ENCODE assay signal across 8 cellular contexts in genomic region chr5:132103380-132103951, GRCh38. TPM values are rescaled to one million over a fixed set of nuclear protein-coding genes. Genes with fewer than 3 reads are reported as not detected.
DNase-seq lines count a peak whose midpoint lies in the region; ATAC-seq and TF ChIP-seq lines count a peak whose summit lies in the region.

No MANE protein-coding gene starts in this region.

- H3K36me3 ChIP-seq in A673 (ENCODE audit: insufficient read depth, low read length, poor library complexity, severe bottlenecking) (no peaks in the 10 kb centered on the region), SJCRH30 (no peaks in the 10 kb centered on the region)

- peak overlapping the region; percentile 97 for H3K27ac Mint-ChIP-seq in activated naive CD8-positive, alpha-beta T cell treated with anti-CD3 and anti-CD28 coated beads for 36 hours

- H3K4me3 Mint-ChIP-seq in activated naive CD8-positive, alpha-beta T cell treated with anti-CD3 and anti-CD28 coated beads for 36 hours: peak overlapping the region; percentile 57

- intact Hi-C loops in A673 (cut with micrococcal nuclease; ENCODE audit: unreplicated experiment): no loop called here

- no peak overlapping the region for H3K27ac ChIP-seq in A673 (ENCODE audit: low read depth, low read length, poor library complexity, severe bottlenecking)
- peak overlapping the region; percentile 70 for H3K27ac ChIP-seq in SJCRH30

- DNase-seq in A673 (ENCODE audit: low spot score) (peak; percentile 48), SJCRH30 (peak; percentile 82 to 86), hepatic stellate cell (ENCODE audit: low spot score) (peak; percentile 87), NCI-H345 treated with DMSO at 0.1 percent for 48 hours (lab: John Stamatoyannopoulos, UW; ENCODE audit: unreplicated experiment) (no peak)
- DNase-seq in activated naive CD8-positive, alpha-beta T cell treated with anti-CD3 and anti-CD28 coated beads for 36 hours: peak; percentile 72
- DNase-seq in stimulated activated CD4-positive, alpha-beta T cell treated with anti-CD3 and anti-CD28 coated beads, Interleukin-2, amount 100 ng/mL, for 24 hours: peak; percentile 68 to 75

- BruUV-seq in A673 (replicated peaks; lab: Mats Ljungman, UMichigan): no TSS peak

- ATAC-seq in GM18907 (IDR thresholded peaks at IDR 0.05; ENCODE audit: unreplicated experiment): peak; percentile 74
- peak; percentile 77 for ATAC-seq in HG03135 (IDR thresholded peaks at IDR 0.05; ENCODE audit: unreplicated experiment)

- H3K4me1 Mint-ChIP-seq in activated naive CD8-positive, alpha-beta T cell treated with anti-CD3 and anti-CD28 coated beads for 36 hours: peaks cover 71% of the 10 kb centered on the region

- H3K9me3 ChIP-seq in A673 (ENCODE audit: low read depth, low read length, poor library complexity, severe bottlenecking): no peaks in the 10 kb centered on the region
- H3K9me3 ChIP-seq in SJCRH30 (replicated peaks): no peaks in the 10 kb centered on the region; the same call in 1 of the 2 replicates

- no peaks in the 10 kb centered on the region for H3K27me3 Mint-ChIP-seq in activated naive CD8-positive, alpha-beta T cell treated with anti-CD3 and anti-CD28 coated beads for 36 hours

- peaks cover 8% of the 10 kb centered on the region for H3K36me3 Mint-ChIP-seq in activated naive CD8-positive, alpha-beta T cell treated with anti-CD3 and anti-CD28 coated beads for 36 hours

- no peaks in the 10 kb centered on the region for H3K27me3 ChIP-seq in A673 (replicated peaks; ENCODE audit: insufficient read depth, low read depth, low read length, poor library complexity)
- H3K27me3 ChIP-seq in SJCRH30: no peaks in the 10 kb centered on the region

- TF ChIP-seq CTCF in A673 (conservative IDR thresholded peaks at IDR 0.05; ENCODE audit: low read depth, low read length): no peak

- H3K4me3 ChIP-seq in A673 (ENCODE audit: low read depth, low read length, poor library complexity, severe bottlenecking): no peak overlapping the region
- no peak overlapping the region for H3K4me3 ChIP-seq in SJCRH30

- H3K4me1 ChIP-seq in A673 (ENCODE audit: insufficient read depth, low read length, poor library complexity, severe bottlenecking) (no peaks in the 10 kb centered on the region), SJCRH30 (peaks cover 21% of the 10 kb centered on the region)

- H3K9me3 Mint-ChIP-seq in activated naive CD8-positive, alpha-beta T cell treated with anti-CD3 and anti-CD28 coated beads for 36 hours: peaks cover 9% of the 10 kb centered on the region

- CTCF ChIA-PET in A673 (lab: Charles Lee): no interaction called here

- POLR2A ChIA-PET in A673 (lab: Charles Lee; ENCODE audit: low non-redundant PET): no interaction called here

RNA-seq across cellular contexts. Expression of gene CSF2, which starts 29.9 kb away (rescaled TPM):
- total RNA-seq in A673 (2021): not detected in 2 replicates
- total RNA-seq in SJCRH30 (2014; rRNA removed; shearing (Covaris generic)): not detected in 2 replicates
- 100 to 1,000 TPM; 103 to 107 TPM for total RNA-seq in activated naive CD8-positive, alpha-beta T cell treated with anti-CD3 and anti-CD28 coated beads for 36 hours

RNA-seq across cellular contexts. Expression of gene IL3, which starts 43.0 kb away (rescaled TPM):
- total RNA-seq in A673 (2021): not detected in 2 replicates
- not detected in 2 replicates for total RNA-seq in SJCRH30 (2014; rRNA removed; shearing (Covaris generic))
- under 1 TPM; 0.20 to 0.49 TPM for total RNA-seq in activated naive CD8-positive, alpha-beta T cell treated with anti-CD3 and anti-CD28 coated beads for 36 hours

Comparison
In these comparisons a context has a peak if more than half of its experiments do, and no peak if none do; other contexts are left out.
1. RNA of gene CSF2, which starts 29.9 kb away (total RNA-seq): 103 to 107 TPM in activated naive CD8-positive, alpha-beta T cell treated with anti-CD3 and anti-CD28 coated beads for 36 hours; not detected in A673 and not detected in SJCRH30; every median in the first group is over 100 times any median in the second.